1 cellular context compared by ENCODE assay signal in the genomic region with DNA sequence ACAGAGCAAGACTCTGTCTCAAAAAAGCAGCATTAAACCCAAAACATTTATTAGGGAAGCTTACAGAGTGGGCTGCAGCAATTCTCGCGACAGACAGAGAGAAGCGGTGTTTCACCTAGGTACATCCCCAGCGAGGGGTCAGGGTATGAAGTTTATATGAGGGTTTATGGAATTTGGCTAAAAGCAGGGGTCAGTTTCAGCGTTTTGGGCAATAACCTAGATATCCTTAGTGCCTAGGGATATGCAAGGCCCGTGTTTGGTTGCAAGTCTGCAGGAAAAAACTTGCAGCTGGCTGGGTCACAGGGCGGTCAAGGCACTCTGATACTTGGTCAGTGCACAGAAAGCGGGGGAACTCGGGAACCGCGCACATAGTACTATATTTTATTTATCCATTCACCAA.
TF ChIP-seq lines count a peak whose summit lies in the region.

No MANE protein-coding gene starts in this region.

TF ChIP-seq in GM12878, 131 proteins besides CTCF, POLR2A, EP300 and RAD21:
- TF ChIP-seq, protein P1, sequence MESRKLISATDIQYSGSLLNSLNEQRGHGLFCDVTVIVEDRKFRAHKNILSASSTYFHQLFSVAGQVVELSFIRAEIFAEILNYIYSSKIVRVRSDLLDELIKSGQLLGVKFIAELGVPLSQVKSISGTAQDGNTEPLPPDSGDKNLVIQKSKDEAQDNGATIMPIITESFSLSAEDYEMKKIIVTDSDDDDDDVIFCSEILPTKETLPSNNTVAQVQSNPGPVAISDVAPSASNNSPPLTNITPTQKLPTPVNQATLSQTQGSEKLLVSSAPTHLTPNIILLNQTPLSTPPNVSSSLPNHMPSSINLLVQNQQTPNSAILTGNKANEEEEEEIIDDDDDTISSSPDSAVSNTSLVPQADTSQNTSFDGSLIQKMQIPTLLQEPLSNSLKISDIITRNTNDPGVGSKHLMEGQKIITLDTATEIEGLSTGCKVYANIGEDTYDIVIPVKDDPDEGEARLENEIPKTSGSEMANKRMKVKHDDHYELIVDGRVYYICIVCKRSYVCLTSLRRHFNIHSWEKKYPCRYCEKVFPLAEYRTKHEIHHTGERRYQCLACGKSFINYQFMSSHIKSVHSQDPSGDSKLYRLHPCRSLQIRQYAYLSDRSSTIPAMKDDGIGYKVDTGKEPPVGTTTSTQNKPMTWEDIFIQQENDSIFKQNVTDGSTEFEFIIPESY (IDR thresholded peaks at IDR 0.05) = no peak
- TF ChIP-seq CHD4 (IDR thresholded peaks at IDR 0.05) = no peak
